Comparison of ENCODE assay signal across 19 cellular contexts in genomic region chr5:179192185-179192890, GRCh38.
A peak's percentile ranks its signal among the peaks of the same experiment; 100 is the strongest.
DNase-seq lines count a peak whose midpoint lies in the region; ATAC-seq and TF ChIP-seq lines count a peak whose summit lies in the region.
"Had no signal": no experiment of that assay in that cellular context is flagged by ENCODE, and none has a peak within 500 bp of the region (broad histone marks: within the 10 kb centered on the region; RNA-seq: fewer than 3 reads in every experiment).

No MANE protein-coding gene starts in this region.

- no peaks in the 10 kb centered on the region for H3F3A ChIP-seq in SK-N-SH (replicated peaks; ENCODE audit: insufficient read depth)

- POLR2A ChIA-PET in SK-N-SH (lab: Yijun Ruan, JAX) = no interaction called here

- H3K27ac ChIP-seq in SK-N-SH (ENCODE audit: low read depth in 2 of 2, low read length in 1 of 2) = peak overlapping the region in 1 of 2 experiments; percentile 81; a peak in 2 of 4 replicates
- H3K27ac ChIP-seq in body of pancreas = no peak overlapping the region
- H3K27ac ChIP-seq: 22Rv1 had no signal

- H3K4me1 Mint-ChIP-seq in chondrocyte (ENCODE audit: low read depth) = no peaks in the 10 kb centered on the region
- H3K4me1 Mint-ChIP-seq: IgD-negative memory B cell had no signal

- H3K27ac Mint-ChIP-seq in chondrocyte (ENCODE audit: unreplicated experiment) = no peak overlapping the region
- H3K27ac Mint-ChIP-seq: IgD-negative memory B cell had no signal

- DNase-seq in SK-N-SH = peak; percentile 85
- DNase-seq in NCI-H2171 (lab: John Stamatoyannopoulos, UW) = peak; percentile 45
- peak; percentile 65 for DNase-seq in chondrocyte (ENCODE audit: low spot score)
- peak; percentile 58 for DNase-seq in posterior vena cava (ENCODE audit: low spot score)
- no peak for DNase-seq in body of pancreas
- DNase-seq in NOMO-1 (lab: John Stamatoyannopoulos, UW; ENCODE audit: unreplicated experiment in 2 of 2) = no peak
- DNase-seq: DMS53, H9, NCI-H1417, NCI-H2029 treated with DMSO at 0.1 percent for 48 hours, NCI-H2227 treated with DMSO at 0.1 percent for 48 hours, NCI-H526 treated with DMSO at 0.1 percent for 48 hours, SIG-M5, SW 1271 had no signal

- no peaks in the 10 kb centered on the region for H4K20me1 ChIP-seq in SK-N-SH (ENCODE audit: insufficient read depth)

- intact Hi-C loops in posterior vena cava (cut with DNase I) = no loop called here
- intact Hi-C loops in body of pancreas (cut with DNase I) = no loop called here

- no peak for TF ChIP-seq POLR2A in body of pancreas (IDR thresholded peaks at IDR 0.05)

- H3K9ac ChIP-seq in SK-N-SH = no peak overlapping the region

- H2AFZ ChIP-seq in SK-N-SH (ENCODE audit: low read depth) = no peak overlapping the region

- H3K9me2 ChIP-seq in SK-N-SH = no peaks in the 10 kb centered on the region

- no peak overlapping the region for H3K4me3 ChIP-seq in SK-N-SH (ENCODE audit: low read depth in 2 of 2, low read length in 1 of 2)
- H3K4me3 ChIP-seq in body of pancreas = no peak overlapping the region

- H3K79me2 ChIP-seq in SK-N-SH (ENCODE audit: insufficient read depth) = no peaks in the 10 kb centered on the region

- no peaks in the 10 kb centered on the region for H3K9me3 Mint-ChIP-seq in chondrocyte (ENCODE audit: low read depth)
- H3K9me3 Mint-ChIP-seq: H9, IgD-negative memory B cell had no signal

- H3K27me3 Mint-ChIP-seq in chondrocyte (ENCODE audit: low read depth) = no peaks in the 10 kb centered on the region

- TF ChIP-seq EP300 in SK-N-SH (IDR thresholded peaks at IDR 0.05; ENCODE audit: borderline replicate concordance in 1 of 2, low read depth in 1 of 2, low read length in 1 of 2) = peak in 1 of 2 experiments; percentile 27; a peak in 1 of 4 replicates

- H3K4me3 Mint-ChIP-seq in chondrocyte (ENCODE audit: unreplicated experiment) = no peak overlapping the region
- H3K4me3 Mint-ChIP-seq: H9, IgD-negative memory B cell had no signal

- H3K36me3 ChIP-seq in SK-N-SH (replicated peaks in 1 of 2; ENCODE audit: control insufficient read depth in 1 of 2, insufficient read depth in 2 of 2, low read length in 1 of 2) (no peaks in the 10 kb centered on the region), body of pancreas (replicated peaks in 1 of 2; ENCODE audit: insufficient read depth in 1 of 2, low read depth in 2 of 2) (no peaks in the 10 kb centered on the region)

- H3K4me1 ChIP-seq in SK-N-SH (ENCODE audit: control insufficient read depth in 1 of 2, insufficient read depth in 2 of 2, low read depth in 1 of 2, low read length in 1 of 2) (peaks cover 0 to 53% of the 10 kb centered on the region in 2 experiments; a peak in 1 of 4 replicates), body of pancreas (no peaks in the 10 kb centered on the region)

- CTCF ChIA-PET in SK-N-SH (lab: Yijun Ruan, JAX) = interaction anchor here (0.9 to 3.1 kb wide), 5 partner anchors 21 to 131 kb away, joined by 3 to 17 read pairs (median 4); no protein-coding TSS in a partner anchor

- no peak for TF ChIP-seq CTCF in SK-N-SH (IDR thresholded peaks at IDR 0.05)
- no peak for TF ChIP-seq CTCF in chondrocyte (IDR thresholded peaks at IDR 0.05)
- no peak for TF ChIP-seq CTCF in body of pancreas (IDR thresholded peaks at IDR 0.05)

- WGBS in SK-N-SH (ENCODE audit: low lambda C conversion rate) = 40% methylated on average over 14 of the region's 20 CpGs
- 42 to 45% methylated on average over 7 to 20 of the region's 20 CpGs for WGBS in body of pancreas, 2 donors

- no peaks in the 10 kb centered on the region for H3K27me3 ChIP-seq in SK-N-SH (ENCODE audit: insufficient read depth)
- H3K27me3 ChIP-seq in body of pancreas = no peaks in the 10 kb centered on the region

- no peaks in the 10 kb centered on the region for H3K9me3 ChIP-seq in SK-N-SH
- no peaks in the 10 kb centered on the region for H3K9me3 ChIP-seq in body of pancreas

- H3K4me2 ChIP-seq in SK-N-SH = no peak overlapping the region

- no peaks in the 10 kb centered on the region for H3K36me3 Mint-ChIP-seq in chondrocyte (ENCODE audit: low read depth)
- H3K36me3 Mint-ChIP-seq: IgD-negative memory B cell had no signal

- TF ChIP-seq RAD21 in SK-N-SH (IDR thresholded peaks at IDR 0.05; ENCODE audit: low read length) = no peak

- ATAC-seq in SK-N-SH treated with all-trans-retinoic acid at 6 μM for 48 hours = no peak
- no peak for ATAC-seq in HG02763 (IDR thresholded peaks at IDR 0.05; ENCODE audit: unreplicated experiment)
- ATAC-seq in body of pancreas = no peak
- ATAC-seq: Panc1 had no signal

TF ChIP-seq in SK-N-SH, 30 proteins besides CTCF, POLR2A, EP300 and RAD21:
- TF ChIP-seq RCOR1 (IDR thresholded peaks at IDR 0.05; ENCODE audit: low read length) (peak; percentile 59; the same call in 1 of the 2 replicates), NRF1 (IDR thresholded peaks at IDR 0.05; ENCODE audit: low read depth, low read length) (no peak), POLR2AphosphoS5 (IDR thresholded peaks at IDR 0.05; ENCODE audit: low read depth, low read length) (no peak), ELF1 (IDR thresholded peaks at IDR 0.05) (no peak), PBX3 (IDR thresholded peaks at IDR 0.05) (no peak), JUND (IDR thresholded peaks at IDR 0.05) (no peak), RXRA (IDR thresholded peaks at IDR 0.05; ENCODE audit: borderline replicate concordance, low read depth) (no peak), FOXM1 (IDR thresholded peaks at IDR 0.05; ENCODE audit: low read depth) (no peak), GATA2 (CRISPR knock-in tag; IDR thresholded peaks at IDR 0.05) (peak; percentile 84), FOXJ3 (CRISPR knock-in tag; IDR thresholded peaks at IDR 0.05) (no peak)

TF ChIP-seq in SK-N-SH treated with all-trans-retinoic acid at 6 μM for 48 hours, 23 proteins besides CTCF, POLR2A, EP300 and RAD21 (continues in another document):
- TF ChIP-seq CSRNP3 (CRISPR knock-in tag; IDR thresholded peaks at IDR 0.05) (no peak), SNAI2 (CRISPR knock-in tag; IDR thresholded peaks at IDR 0.05) (no peak), TOX (CRISPR knock-in tag; IDR thresholded peaks at IDR 0.05; ENCODE audit: borderline replicate concordance) (no peak), ZFP3 (CRISPR knock-in tag; IDR thresholded peaks at IDR 0.05) (no peak), TSHZ2 (CRISPR knock-in tag; IDR thresholded peaks at IDR 0.05) (no peak), RARB (CRISPR knock-in tag; IDR thresholded peaks at IDR 0.05) (no peak), BACH2 (CRISPR knock-in tag; IDR thresholded peaks at IDR 0.05; ENCODE audit: borderline replicate concordance) (no peak), ZNF8 (CRISPR knock-in tag; IDR thresholded peaks at IDR 0.05) (no peak), OSR1 (CRISPR knock-in tag; IDR thresholded peaks at IDR 0.05) (no peak), POU6F1 (CRISPR knock-in tag; IDR thresholded peaks at IDR 0.05; ENCODE audit: borderline replicate concordance, low read depth) (no peak), ZC3H10 (CRISPR knock-in tag; IDR thresholded peaks at IDR 0.05) (no peak), ZNF70 (CRISPR knock-in tag; IDR thresholded peaks at IDR 0.05) (no peak), ISL1 (CRISPR knock-in tag; IDR thresholded peaks at IDR 0.05) (no peak), GLIS3 (CRISPR knock-in tag; IDR thresholded peaks at IDR 0.05) (no peak), ARNTL (CRISPR knock-in tag; IDR thresholded peaks at IDR 0.05; ENCODE audit: borderline replicate concordance, low read depth) (no peak)

Comparison
In these comparisons a context has a peak if more than half of its experiments do, and no peak if none do; other contexts are left out.
1. DNase-seq: peak in SK-N-SH (single experiment), NCI-H2171 (single experiment), chondrocyte (single experiment) and posterior vena cava (single experiment); none in body of pancreas (0 of 4) and NOMO-1 (0 of 2).